Comparison of ENCODE assay signal across 8 cellular contexts in the genomic region with DNA sequence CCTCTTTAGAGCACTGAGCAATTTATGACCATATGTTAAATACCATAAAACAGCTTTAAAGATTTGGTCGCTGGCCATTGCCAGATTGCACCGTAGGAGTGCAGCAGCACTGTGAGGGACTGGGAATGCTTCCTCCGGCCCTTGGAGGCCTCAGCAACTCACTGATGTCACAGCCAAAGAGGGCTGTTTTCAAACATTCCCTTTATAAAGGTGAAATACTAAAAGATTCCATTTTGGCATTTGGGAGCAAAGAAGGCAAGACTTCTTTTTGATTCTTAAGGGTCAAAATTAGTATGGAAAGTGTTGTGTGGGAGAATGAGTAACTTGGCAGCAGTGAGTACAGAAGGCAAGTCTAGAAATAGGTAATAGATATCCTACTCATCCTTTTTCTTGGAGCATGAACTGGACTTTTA.
DNase-seq lines count a peak whose midpoint lies in the region; ATAC-seq and TF ChIP-seq lines count a peak whose summit lies in the region.

No MANE protein-coding gene starts in this region.

- H3K27me3 ChIP-seq in DND-41 (ENCODE audit: insufficient read depth, low read length, poor library complexity) (no peaks in the 10 kb centered on the region), SJSA1 (replicated peaks) (no peaks in the 10 kb centered on the region), esophagus squamous epithelium (no peaks in the 10 kb centered on the region), sigmoid colon (no peaks in the 10 kb centered on the region)

- no peaks in the 10 kb centered on the region for H4K20me1 ChIP-seq in DND-41 (ENCODE audit: insufficient read depth, low read length)

- H3K4me1 ChIP-seq in DND-41 (ENCODE audit: insufficient read depth, low read length) (peaks cover 77% of the 10 kb centered on the region), SJSA1 (replicated peaks) (peaks cover 32% of the 10 kb centered on the region), esophagus squamous epithelium (peaks cover 16 to 59% (median 27%) of the 10 kb centered on the region in 3 donors), sigmoid colon (peaks cover 0 to 43% (median 29%) of the 10 kb centered on the region in 4 donors)

- H3K4me3 ChIP-seq in DND-41 (ENCODE audit: low read depth in 1 of 2, low read length in 2 of 2) (no peak overlapping the region), SJSA1 (no peak overlapping the region), esophagus squamous epithelium (no peak overlapping the region), sigmoid colon (no peak overlapping the region)

- DNase-seq in DND-41: no peak
- no peak for DNase-seq in SJSA1 (ENCODE audit: low read depth in 1 of 2, low spot score in 2 of 2)
- no peak for DNase-seq in esophagus squamous epithelium (lab: John Stamatoyannopoulos, UW)
- no peak for DNase-seq in sigmoid colon
- no peak for DNase-seq in GM10266 (ENCODE audit: extremely low spot score)

- H3K4me2 ChIP-seq in DND-41 (ENCODE audit: insufficient read depth, low read length): peak overlapping the region; percentile 56

- TF ChIP-seq CTCF in DND-41 (IDR thresholded peaks at IDR 0.05; ENCODE audit: borderline replicate concordance, extremely low read depth, low read length, poor library complexity, severe bottlenecking) (no peak), esophagus squamous epithelium (IDR thresholded peaks at IDR 0.05) (no peak), sigmoid colon (IDR thresholded peaks at IDR 0.05) (no peak), GM10266 (IDR thresholded peaks at IDR 0.05; ENCODE audit: control insufficient read depth, insufficient read depth, low read depth, missing control alignments) (no peak)

- no peak for TF ChIP-seq POLR2A in esophagus squamous epithelium (IDR thresholded peaks at IDR 0.05)
- no peak for TF ChIP-seq POLR2A in sigmoid colon (IDR thresholded peaks at IDR 0.05)

- H3K36me3 ChIP-seq in DND-41 (ENCODE audit: insufficient read depth, low read length) (no peaks in the 10 kb centered on the region), SJSA1 (no peaks in the 10 kb centered on the region), esophagus squamous epithelium (no peaks in the 10 kb centered on the region), sigmoid colon (no peaks in the 10 kb centered on the region)

- ATAC-seq in DND-41 (ENCODE audit: insufficient read depth, low read depth) (no peak), GM18511 (IDR thresholded peaks at IDR 0.05; ENCODE audit: unreplicated experiment) (no peak), GM21526 (IDR thresholded peaks at IDR 0.05; ENCODE audit: low FRiP score, unreplicated experiment) (no peak), GM18520 (IDR thresholded peaks at IDR 0.05; ENCODE audit: unreplicated experiment) (no peak)

- H3K79me2 ChIP-seq in DND-41 (ENCODE audit: insufficient read depth, low read length): peaks cover 56% of the 10 kb centered on the region

- intact Hi-C loops in esophagus squamous epithelium (cut with DNase I): loop anchor here (10.0 kb wide), 1 partner anchor 441 kb away; the partner anchor contains the start of gene FOSL2
- intact Hi-C loops in sigmoid colon (cut with DNase I): no loop called here

- H3K9me3 ChIP-seq in DND-41 (ENCODE audit: insufficient read depth, low read length, severe bottlenecking) (peaks cover 3% of the 10 kb centered on the region), SJSA1 (replicated peaks) (no peaks in the 10 kb centered on the region), esophagus squamous epithelium (no peaks in the 10 kb centered on the region), sigmoid colon (no peaks in the 10 kb centered on the region)

- H3K9ac ChIP-seq in DND-41 (ENCODE audit: low read depth, low read length): peak overlapping the region; percentile 47

- TF ChIP-seq EP300 in sigmoid colon (IDR thresholded peaks at IDR 0.05): no peak

- peak overlapping the region; percentile 24; the same call in 1 of the 2 replicates for H2AFZ ChIP-seq in DND-41 (ENCODE audit: low read depth, low read length)

- WGBS in esophagus squamous epithelium, 2 donors: 28 to 36% methylated on average over 3 of the region's 3 CpGs
- WGBS in sigmoid colon, 2 donors: 13 to 50% methylated on average over 3 of the region's 3 CpGs

- H3K27ac ChIP-seq in DND-41 (ENCODE audit: low read length): peak overlapping the region; percentile 91
- peak overlapping the region; percentile 16; the same call in 1 of the 2 replicates for H3K27ac ChIP-seq in SJSA1
- H3K27ac ChIP-seq in esophagus squamous epithelium: peak overlapping the region; percentile 41 to 79 (median 70)
- H3K27ac ChIP-seq in sigmoid colon: peak overlapping the region; percentile 47 to 73 (median 66)

Comparison
In these comparisons a context has a peak if more than half of its experiments do, and no peak if none do; other contexts are left out.
1. H3K27ac ChIP-seq: peak in every context shown above with its lines; median percentile 91 in DND-41; 70 in esophagus squamous epithelium; 66 in sigmoid colon; 16 in SJSA1.